ENCODE assay signal across 8 cellular contexts in genomic region chr21:38351176-38351959, GRCh38.
DNase-seq lines count a peak whose midpoint lies in the region; ATAC-seq and TF ChIP-seq lines count a peak whose summit lies in the region.

No MANE protein-coding gene starts in this region.

- H3K79me2 ChIP-seq in mammary epithelial cell (ENCODE audit: insufficient read depth, low read length) = no peaks in the 10 kb centered on the region

- BruUV-seq in mammary epithelial cell (replicated peaks; lab: Mats Ljungman, UMichigan) = TSS peak; percentile 46

- CTCF ChIA-PET in mammary epithelial cell (lab: Charles Lee; ENCODE audit: low non-redundant PET) = interaction anchor here (1.2 to 1.8 kb wide), 5 partner anchors 123 to 192 kb away, joined by 3 to 19 read pairs (median 5); no protein-coding TSS in a partner anchor

- H2AFZ ChIP-seq in mammary epithelial cell (ENCODE audit: low read depth, low read length) = peak overlapping the region; percentile 46

- H3K4me3 ChIP-seq in mammary epithelial cell (replicated peaks in 1 of 3; ENCODE audit: insufficient read depth in 1 of 3, low read depth in 2 of 3, low read length in 3 of 3) (no peak overlapping the region), Peyer's patch (no peak overlapping the region)

- no peak overlapping the region for H3K9ac ChIP-seq in mammary epithelial cell (ENCODE audit: insufficient read depth, low read length)

- no peak for TF ChIP-seq POLR2A in Peyer's patch (IDR thresholded peaks at IDR 0.05)

- H3K27me3 ChIP-seq in mammary epithelial cell (ENCODE audit: insufficient read depth, low read length) (no peaks in the 10 kb centered on the region), Peyer's patch (no peaks in the 10 kb centered on the region)

- WGBS in mammary epithelial cell (ENCODE audit: low coverage, missing lambda C conversion rate) = 98% methylated on average over 16 of the region's 16 CpGs

- H3K27ac ChIP-seq in mammary epithelial cell (ENCODE audit: insufficient read depth, low read depth, low read length) = no peak overlapping the region
- H3K27ac ChIP-seq in Peyer's patch = no peak overlapping the region

- dilution Hi-C loops in mammary epithelial cell (cut with HindIII; ENCODE audit: low sequenced_read_pairs) = loop anchor here (5.0 kb wide), 1 partner anchor 179 kb away; no protein-coding TSS in a partner anchor

- TF ChIP-seq CTCF in mammary epithelial cell (conservative IDR thresholded peaks at IDR 0.05 in 1 of 2, IDR thresholded peaks at IDR 0.05 in 1 of 2; ENCODE audit: extremely low read depth in 1 of 2, insufficient read depth in 1 of 2, low read depth in 1 of 2, low read length in 2 of 2) (no peak), Peyer's patch (IDR thresholded peaks at IDR 0.05) (no peak)

- peak; percentile 47 for DNase-seq in Right ventricle myocardium superior
- DNase-seq in cardiac septum (ENCODE audit: low spot score) = no peak
- DNase-seq in mammary epithelial cell = no peak
- DNase-seq in myocyte (ENCODE audit: low read depth) = peak; percentile 66
- DNase-seq in SHP77 (lab: John Stamatoyannopoulos, UW) = no peak
- no peak for DNase-seq in foreskin melanocyte
- DNase-seq in Peyer's patch = no peak

- no peaks in the 10 kb centered on the region for H3K36me3 ChIP-seq in mammary epithelial cell (ENCODE audit: insufficient read depth, low read length)
- H3K36me3 ChIP-seq in Peyer's patch = no peaks in the 10 kb centered on the region

- peaks cover 12% of the 10 kb centered on the region for H3K4me1 ChIP-seq in mammary epithelial cell (ENCODE audit: insufficient read depth, low read length)
- H3K4me1 ChIP-seq in Peyer's patch = no peaks in the 10 kb centered on the region

- H3K4me2 ChIP-seq in mammary epithelial cell (ENCODE audit: insufficient read depth, low read depth, low read length) = peak overlapping the region; percentile 27

- no peaks in the 10 kb centered on the region for H4K20me1 ChIP-seq in mammary epithelial cell (ENCODE audit: insufficient read depth, low read length)

- H3K9me3 ChIP-seq in mammary epithelial cell (replicated peaks; ENCODE audit: insufficient read depth, low read length) = no peaks in the 10 kb centered on the region
- H3K9me3 ChIP-seq in Peyer's patch = no peaks in the 10 kb centered on the region

- no peak for ATAC-seq in Right ventricle myocardium superior (ENCODE audit: poor library complexity)
- ATAC-seq in GM19467 (IDR thresholded peaks at IDR 0.05; ENCODE audit: unreplicated experiment) = no peak

- in situ Hi-C loops in mammary epithelial cell (cut with MboI; ENCODE audit: low sequenced_read_pairs in 2 of 2) = loop anchor here (5.0 to 25.0 kb wide), 4 partner anchors 139 to 639 kb away; no protein-coding TSS in a partner anchor

- intact Hi-C loops in Right ventricle myocardium superior (cut with DNase I) = loop anchor here (10.0 kb wide), 1 partner anchor 657 kb away; no protein-coding TSS in a partner anchor
- intact Hi-C loops in cardiac septum (cut with DNase I) = loop anchor here (5.0 kb wide), 1 partner anchor 179 kb away; no protein-coding TSS in a partner anchor
- intact Hi-C loops in mammary epithelial cell (cut with micrococcal nuclease) = loop anchor here (5.0 kb wide), 1 partner anchor 74 kb away; no protein-coding TSS in a partner anchor

Comparison
In these comparisons a context has a peak if more than half of its experiments do, and no peak if none do; other contexts are left out.
1. DNase-seq: peak in Right ventricle myocardium superior (single experiment) and myocyte (single experiment); none in cardiac septum (single experiment), mammary epithelial cell (single experiment), SHP77 (0 of 2), foreskin melanocyte (single experiment) and Peyer's patch (0 of 3).